ENCODE assay signal across 9 cellular contexts in the genomic region with DNA sequence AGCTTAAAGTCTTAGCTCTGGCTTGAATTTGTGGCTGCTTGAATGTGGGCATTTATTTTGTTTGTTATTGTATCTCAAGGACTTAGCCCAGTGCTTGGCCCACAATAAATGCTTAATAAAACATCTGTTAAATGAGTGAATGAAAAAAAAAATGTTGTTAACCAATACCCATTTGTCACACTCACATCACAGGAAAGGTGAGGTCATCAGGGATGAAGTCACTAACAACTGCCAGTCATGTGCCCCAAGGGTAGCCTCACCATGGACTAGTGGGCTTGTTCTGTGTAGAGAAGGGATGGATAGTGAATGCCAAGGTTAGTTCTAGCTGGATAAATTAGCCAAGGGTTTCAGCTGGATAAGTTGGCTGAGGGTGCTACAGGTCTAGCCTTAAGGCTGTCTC. TPM values are rescaled to one million over a fixed set of nuclear protein-coding genes. Genes with fewer than 3 reads are reported as not detected.
A peak's percentile ranks its signal among the peaks of the same experiment; 100 is the strongest.
DNase-seq lines count a peak whose midpoint lies in the region; ATAC-seq lines count a peak whose summit lies in the region.
"Had no signal": no experiment of that assay in that cellular context is flagged by ENCODE, and none has a peak within 500 bp of the region (broad histone marks: within the 10 kb centered on the region; RNA-seq: fewer than 3 reads in every experiment).

No MANE protein-coding gene starts in this region.

- no peak for ATAC-seq in GM18867 (IDR thresholded peaks at IDR 0.05; ENCODE audit: unreplicated experiment)
- ATAC-seq in sciatic nerve, result no peak
- no peak for ATAC-seq in GM19023 (IDR thresholded peaks at IDR 0.05; ENCODE audit: unreplicated experiment)
- ATAC-seq: HCT116 had no signal

- H3K9me2 ChIP-seq in Karpas-422 (replicated peaks; ENCODE audit: insufficient read depth, low read length), result no peaks in the 10 kb centered on the region

- no peaks in the 10 kb centered on the region for H3K9me3 ChIP-seq in BLaER1
- H3K9me3 ChIP-seq in Karpas-422 (ENCODE audit: low read length), result no peaks in the 10 kb centered on the region

- peak overlapping the region; percentile 85; the same call in 1 of the 2 replicates for H3K4me2 ChIP-seq in BLaER1
- H3K4me2 ChIP-seq in Karpas-422 (ENCODE audit: low read depth, low read length, poor library complexity, severe bottlenecking), result no peak overlapping the region

- H2AFZ ChIP-seq in Karpas-422 (ENCODE audit: low read length), result no peak overlapping the region

- peaks cover 43% of the 10 kb centered on the region for H3K79me2 ChIP-seq in Karpas-422 (ENCODE audit: low read length)

- H3K27ac ChIP-seq in BLaER1, result no peak overlapping the region
- H3K27ac ChIP-seq in Karpas-422 (ENCODE audit: low read length), result no peak overlapping the region

- H3K4me1 ChIP-seq in BLaER1, result peaks cover 37% of the 10 kb centered on the region
- H3K4me1 ChIP-seq in Karpas-422 (ENCODE audit: low read length), result peaks cover 22% of the 10 kb centered on the region

- H3K27me3 ChIP-seq in BLaER1 (no peaks in the 10 kb centered on the region), Karpas-422 (ENCODE audit: low read length) (no peaks in the 10 kb centered on the region)

- H3K9ac ChIP-seq in BLaER1 (no peak overlapping the region), Karpas-422 (ENCODE audit: low read length) (no peak overlapping the region)

- peak; percentile 38 for DNase-seq in Karpas-422
- peak; percentile 31 for DNase-seq in activated naive CD4-positive, alpha-beta T cell treated with anti-CD3 and anti-CD28 coated beads, Interleukin-2, amount 50 U/mL, for 16 hours
- peak; percentile 83 for DNase-seq in kidney tubule cell (ENCODE audit: low spot score)
- no peak for DNase-seq in NCI-H446 (lab: John Stamatoyannopoulos, UW)
- DNase-seq in sciatic nerve (ENCODE audit: low spot score), result no peak

- H4K20me1 ChIP-seq in BLaER1 (peaks cover 70% of the 10 kb centered on the region), Karpas-422 (ENCODE audit: insufficient read depth, low read depth, low read length) (peaks cover 5% of the 10 kb centered on the region; the same call in 1 of the 2 replicates)

- intact Hi-C loops in sciatic nerve (cut with DNase I), result no loop called here

- H3K36me3 ChIP-seq in BLaER1 (peaks cover 49% of the 10 kb centered on the region), Karpas-422 (ENCODE audit: insufficient read depth, low read length) (peaks cover 12% of the 10 kb centered on the region; the same call in 1 of the 2 replicates)

- no peak overlapping the region for H3K4me3 ChIP-seq in BLaER1
- no peak overlapping the region for H3K4me3 ChIP-seq in Karpas-422 (ENCODE audit: low read length)

RNA-seq across cellular contexts. Expression of a gene that starts 3.0 kb away (rescaled TPM):
- total RNA-seq in Karpas-422 (2014; rRNA removed; shearing (Covaris generic); ENCODE audit: low replicate concordance), result 27.1 and 30.7 TPM in 2 replicates
- total RNA-seq in sciatic nerve, result 77.6 TPM

RNA-seq across cellular contexts. Expression of a gene that starts 10.8 kb away (rescaled TPM):
- 0.61 TPM in 1 of 2 replicates, not detected in the other for total RNA-seq in Karpas-422 (2014; rRNA removed; shearing (Covaris generic); ENCODE audit: low replicate concordance)
- 2.6 TPM for total RNA-seq in sciatic nerve

RNA-seq across cellular contexts. Expression of a gene that starts 22.0 kb away (rescaled TPM):
- 66.9 and 79.6 TPM in 2 replicates for total RNA-seq in Karpas-422 (2014; rRNA removed; shearing (Covaris generic); ENCODE audit: low replicate concordance)
- 37.8 TPM for total RNA-seq in sciatic nerve

RNA-seq across cellular contexts. Expression of a gene that starts 50.9 kb away (rescaled TPM):
- total RNA-seq in Karpas-422 (2014; rRNA removed; shearing (Covaris generic); ENCODE audit: low replicate concordance), result 7.0 and 12.6 TPM in 2 replicates
- 17.0 TPM for total RNA-seq in sciatic nerve

RNA-seq across cellular contexts. Expression of a gene that starts 58.1 kb away (rescaled TPM):
- 29.1 and 35.9 TPM in 2 replicates for total RNA-seq in Karpas-422 (2014; rRNA removed; shearing (Covaris generic); ENCODE audit: low replicate concordance)
- total RNA-seq in sciatic nerve, result 48.5 TPM

Comparison
In these comparisons a context has a peak if more than half of its experiments do, and no peak if none do; other contexts are left out.
1. DNase-seq: peak in Karpas-422 (single experiment), activated naive CD4-positive, alpha-beta T cell treated with anti-CD3 and anti-CD28 coated beads, Interleukin-2, amount 50 U/mL, for 16 hours (single experiment) and kidney tubule cell (single experiment); none in NCI-H446 (0 of 2) and sciatic nerve (single experiment).